7 cellular contexts compared by ENCODE assay signal in the genomic region with DNA sequence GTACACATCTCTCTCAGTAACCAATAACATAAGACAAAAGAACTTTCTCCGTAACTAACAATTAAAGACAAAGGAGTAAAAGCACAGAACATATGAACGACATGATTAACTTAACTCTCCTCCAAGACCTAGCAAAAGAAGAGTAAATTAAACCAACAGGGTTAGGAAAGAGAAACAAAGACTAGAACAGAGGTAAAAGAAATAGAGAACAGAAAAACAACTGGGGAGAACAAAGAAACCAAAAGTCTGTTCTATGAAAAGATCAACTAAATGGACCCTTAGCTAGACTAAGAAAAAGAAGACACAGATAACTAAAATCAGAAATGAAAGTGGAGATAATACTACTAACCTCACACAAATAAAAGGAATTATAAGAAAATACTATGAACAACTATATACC.
DNase-seq lines count a peak whose midpoint lies in the region; ATAC-seq, FAIRE-seq and TF ChIP-seq lines count a peak whose summit lies in the region.
"Not testable (repeated sequence)": the region's sequence is repeated elsewhere in the genome, so short reads cannot be mapped to it uniquely, and the experiment has no call there.

No MANE protein-coding gene starts in this region.

- H3K4me1 ChIP-seq in MM.1S (ENCODE audit: low read length) = not testable (repeated sequence)

- ATAC-seq in GM19035 (IDR thresholded peaks at IDR 0.05; ENCODE audit: unreplicated experiment) = peak; percentile 60
- peak; percentile 65 for ATAC-seq in GM21367 (IDR thresholded peaks at IDR 0.05; ENCODE audit: unreplicated experiment)
- peak; percentile 65 for ATAC-seq in GM21786 (IDR thresholded peaks at IDR 0.05; ENCODE audit: unreplicated experiment)
- ATAC-seq in HG02885 (IDR thresholded peaks at IDR 0.05; ENCODE audit: poor library complexity, unreplicated experiment) = peak; percentile 66

- TF ChIP-seq POLR2A in GM12892 (IDR thresholded peaks at IDR 0.05; ENCODE audit: low read depth, low read length) = not testable (repeated sequence)

- H3K36me3 ChIP-seq in MM.1S (replicated peaks; ENCODE audit: insufficient read depth, low read length) = not testable (repeated sequence)

- not testable (repeated sequence) for DNase-seq in GM12892 (ENCODE audit: insufficient read length)
- DNase-seq in MM.1S = peak; percentile 20

- not testable (repeated sequence) for H3K79me2 ChIP-seq in MM.1S (ENCODE audit: low read length)

- peak overlapping the region; percentile 13; the same call in 1 of the 2 replicates for H3K4me2 ChIP-seq in MM.1S (ENCODE audit: low read depth, low read length)

- H4K20me1 ChIP-seq in MM.1S (ENCODE audit: insufficient read depth, low read length) = not testable (repeated sequence)

- H3K9me3 ChIP-seq in MM.1S (replicated peaks; ENCODE audit: insufficient read depth, low read length) = not testable (repeated sequence)

- FAIRE-seq in GM12892 (lab: Jason Lieb, UNC) (peak; percentile 68), colon (lab: Jason Lieb, UNC) (peak; percentile 28)

- not testable (repeated sequence) for H3K27me3 ChIP-seq in MM.1S (replicated peaks; ENCODE audit: insufficient read depth, low read length)

- TF ChIP-seq CTCF in MM.1S (IDR thresholded peaks at IDR 0.05; ENCODE audit: low read length) = not testable (repeated sequence)

- H3K9me2 ChIP-seq in MM.1S (replicated peaks; ENCODE audit: insufficient read depth, low read length) = not testable (repeated sequence)

- H3F3A ChIP-seq in MM.1S (ENCODE audit: insufficient read depth, low read length) = not testable (repeated sequence)

- H3K27ac ChIP-seq in MM.1S (ENCODE audit: low read length) = peak overlapping the region; percentile 29; the same call in 1 of the 2 replicates

- H3K4me3 ChIP-seq in MM.1S (ENCODE audit: low read length) = not testable (repeated sequence)

- H2AFZ ChIP-seq in MM.1S (ENCODE audit: low read length) = not testable (repeated sequence)

- not testable (repeated sequence) for H3K9ac ChIP-seq in MM.1S (ENCODE audit: low read length)
